Comparison of ENCODE assay signal across 6 cellular contexts in genomic region chr19:1250374-1251232, GRCh38. TPM values are rescaled to one million over a fixed set of nuclear protein-coding genes. Genes with fewer than 3 reads are reported as not detected.
DNase-seq lines count a peak whose midpoint lies in the region; ATAC-seq and TF ChIP-seq lines count a peak whose summit lies in the region.

No MANE protein-coding gene starts in this region.

- DNase-seq in GM12864 (ENCODE audit: low read depth) (no peak), NOMO-1 treated with dmso at 0.1 percent for 144 hours (lab: John Stamatoyannopoulos, UW; ENCODE audit: unreplicated experiment) (peak; percentile 50), chondrocyte (ENCODE audit: low spot score) (no peak), AG08395 (ENCODE audit: low spot score) (no peak)

- H3K4me1 ChIP-seq in muscle layer of duodenum (ENCODE audit: control insufficient read depth in 1 of 2, insufficient read depth in 2 of 2, low read length in 2 of 2), result peaks cover 6 to 34% of the 10 kb centered on the region in 2 donors

- H3K27ac ChIP-seq in muscle layer of duodenum (ENCODE audit: low read length), result peak overlapping the region; percentile 92

- no peaks in the 10 kb centered on the region for H3K27me3 Mint-ChIP-seq in chondrocyte (ENCODE audit: low read depth)

- peaks cover 20 to 32% of the 10 kb centered on the region in 2 donors for H3K36me3 ChIP-seq in muscle layer of duodenum (ENCODE audit: control insufficient read depth in 1 of 2, insufficient read depth in 2 of 2, low read length in 2 of 2)

- no peaks in the 10 kb centered on the region for H3K27me3 ChIP-seq in muscle layer of duodenum (ENCODE audit: low read depth, low read length)

- TF ChIP-seq CTCF in GM12864 (IDR thresholded peaks at IDR 0.05; ENCODE audit: low read depth, low read length, missing control alignments) (no peak), chondrocyte (IDR thresholded peaks at IDR 0.05) (no peak)

- H3K36me3 Mint-ChIP-seq in chondrocyte (ENCODE audit: low read depth), result peaks cover 19% of the 10 kb centered on the region

- H3K9me3 ChIP-seq in muscle layer of duodenum (ENCODE audit: control insufficient read depth in 1 of 2, low read length in 2 of 2), result no peaks in the 10 kb centered on the region

- ATAC-seq in HG02759 (IDR thresholded peaks at IDR 0.05; ENCODE audit: unreplicated experiment), result no peak

- H3K9me3 Mint-ChIP-seq in chondrocyte (ENCODE audit: low read depth), result no peaks in the 10 kb centered on the region

- H3K4me1 Mint-ChIP-seq in chondrocyte (ENCODE audit: low read depth), result peaks cover 23% of the 10 kb centered on the region

- H3K4me3 Mint-ChIP-seq in chondrocyte (ENCODE audit: unreplicated experiment), result peak overlapping the region; percentile 90

- H3K27ac Mint-ChIP-seq in chondrocyte (ENCODE audit: unreplicated experiment), result peak overlapping the region; percentile 92

- H3K4me3 ChIP-seq in GM12864 (ENCODE audit: low read depth, low read length) (peak overlapping the region; percentile 80), muscle layer of duodenum (ENCODE audit: low read depth in 1 of 2, low read length in 2 of 2) (peak overlapping the region; percentile 77 to 93)

RNA-seq across cellular contexts. Expression of gene MIDN, which starts 2.2 kb away (rescaled TPM):
- total RNA-seq in chondrocyte, result 64.5 to 75.3 TPM (median 68.3 TPM) in 3 replicates

RNA-seq across cellular contexts. Expression of gene ATP5F1D, which starts 9.1 kb away (rescaled TPM):
- 110 to 125 TPM (median 122 TPM) in 3 replicates for total RNA-seq in chondrocyte

RNA-seq across cellular contexts. Expression of gene CBARP, which starts 12.8 kb away (rescaled TPM):
- total RNA-seq in chondrocyte, result 4.8 to 9.0 TPM (median 7.6 TPM) in 3 replicates

RNA-seq across cellular contexts. Expression of gene CIRBP, which starts 18.5 kb away (rescaled TPM):
- 295 to 320 TPM (median 303 TPM) in 3 replicates for total RNA-seq in chondrocyte

RNA-seq across cellular contexts. Expression of gene FAM174C, which starts 24.7 kb away (rescaled TPM):
- 32.7 to 41.3 TPM (median 36.1 TPM) in 3 replicates for total RNA-seq in chondrocyte
